ENCODE assay signal across 9 cellular contexts in genomic region chrX:131513159-131513914, GRCh38. TPM values are rescaled to one million over a fixed set of nuclear protein-coding genes. Genes with fewer than 3 reads are reported as not detected.
"Had no signal": no experiment of that assay in that cellular context is flagged by ENCODE, and none has a peak within 500 bp of the region (broad histone marks: within the 10 kb centered on the region; RNA-seq: fewer than 3 reads in every experiment).

No MANE protein-coding gene starts in this region.

- H3K4me1 Mint-ChIP-seq: GM23338, H9 had no signal

- H3K4me3 Mint-ChIP-seq: GM23338, H9 had no signal

- FAIRE-seq: H1, H54, K562 had no signal

- H3K27ac Mint-ChIP-seq: GM23338 had no signal

- DNase-seq: H9, HCEC 1CT, IMR-90 had no signal

- H3K27ac ChIP-seq: HL-60 had no signal

- H3K4me2 ChIP-seq: GM23338 had no signal

- H2AFZ ChIP-seq: GM23338 had no signal

- ATAC-seq: GM23338, K562 had no signal

- H3K4me3 ChIP-seq: GM23338, K562 had no signal

RNA-seq across cellular contexts. Expression of gene OR13H1, which starts 30.5 kb away (rescaled TPM):
- total RNA-seq: GM23338, H1, H9, HT1080, IMR-90, K562 had no signal
- polyA plus RNA-seq: GM23338, H1, IMR-90, K562 had no signal
